16 cellular contexts compared by ENCODE assay signal in genomic region chr9:86605303-86605702, GRCh38.
DNase-seq lines count a peak whose midpoint lies in the region; ATAC-seq and TF ChIP-seq lines count a peak whose summit lies in the region.
"Had no signal": no experiment of that assay in that cellular context is flagged by ENCODE, and none has a peak within 500 bp of the region (broad histone marks: within the 10 kb centered on the region; RNA-seq: fewer than 3 reads in every experiment).

No MANE protein-coding gene starts in this region.

- TF ChIP-seq CTCF in AG10803 (conservative IDR thresholded peaks at IDR 0.05; ENCODE audit: low read length) (no peak), HEK293 (tag by site-specific recombination; IDR thresholded peaks at IDR 0.05) (no peak), endodermal cell (conservative IDR thresholded peaks at IDR 0.05) (no peak), neural progenitor cell (IDR thresholded peaks at IDR 0.05) (no peak)

- DNase-seq in AG10803 (ENCODE audit: low read depth) (peak; percentile 35), endodermal cell (no peak), neural progenitor cell (ENCODE audit: low spot score) (no peak), activated T-cell treated with anti-CD3 and anti-CD28 coated beads for 4 hours (no peak), left lobe of liver (ENCODE audit: low spot score) (no peak), NCI-H524 treated with DMSO at 0.1 percent for 48 hours (lab: John Stamatoyannopoulos, UW) (no peak)
- DNase-seq in activated T-cell treated with anti-CD3 and anti-CD28 coated beads, Interleukin-2, amount 50 U/mL, for 48 hours, result no peak
- DNase-seq: CD8-positive, alpha-beta T cell; COR-L47; DMS153; DMS79 treated with DMSO at 0.1 percent for 48 hours; GDM1; H7 had no signal

- peak overlapping the region; percentile 59 for H3K4me2 ChIP-seq in neural progenitor cell

- 80 to 94% methylated on average over 1 to 3 of the region's 3 CpGs for WGBS in endodermal cell (ENCODE audit: insufficient coverage in 1 of 2, insufficient read length in 1 of 2), 2 experiments

- no peak overlapping the region for H3K4me3 ChIP-seq in AG10803 (ENCODE audit: low read length)
- H3K4me3 ChIP-seq in HEK293 (ENCODE audit: low read depth, low read length), result no peak overlapping the region
- H3K4me3 ChIP-seq in endodermal cell (ENCODE audit: low read length), result peak overlapping the region; percentile 27
- H3K4me3 ChIP-seq in neural progenitor cell, result no peak overlapping the region

- H3K36me3 Mint-ChIP-seq in endodermal cell (ENCODE audit: low read depth) (peaks cover 3% of the 10 kb centered on the region), neural progenitor cell (no peaks in the 10 kb centered on the region)
- H3K36me3 Mint-ChIP-seq: CD14-positive monocyte; CD8-positive, alpha-beta T cell; IgD-negative memory B cell had no signal

- CTCF ChIA-PET in HEK293 (lab: Yijun Ruan, JAX), result interaction anchor here (0.9 kb wide), 1 partner anchor 32 kb away, joined by 3 read pairs; no protein-coding TSS in a partner anchor

- peaks cover 37% of the 10 kb centered on the region for H3K4me1 Mint-ChIP-seq in endodermal cell
- peaks cover 21% of the 10 kb centered on the region for H3K4me1 Mint-ChIP-seq in neural progenitor cell
- H3K4me1 Mint-ChIP-seq: CD14-positive monocyte, IgD-negative memory B cell had no signal

- H3K4me1 ChIP-seq in HEK293 (ENCODE audit: control insufficient read depth, insufficient read depth, low read length), result peaks cover 17% of the 10 kb centered on the region
- H3K4me1 ChIP-seq in endodermal cell (ENCODE audit: control insufficient read depth, insufficient read depth, low read length), result peaks cover 16% of the 10 kb centered on the region
- peaks cover 44% of the 10 kb centered on the region for H3K4me1 ChIP-seq in neural progenitor cell

- no peaks in the 10 kb centered on the region for H3K79me2 ChIP-seq in neural progenitor cell (ENCODE audit: low read depth)

- POLR2A ChIA-PET in HEK293 (lab: Yijun Ruan, JAX), result no interaction called here

- H3K27me3 ChIP-seq in endodermal cell (ENCODE audit: control insufficient read depth, insufficient read depth, low read length, poor library complexity, severe bottlenecking) (no peaks in the 10 kb centered on the region), neural progenitor cell (no peaks in the 10 kb centered on the region)

- H4K20me1 ChIP-seq in neural progenitor cell (ENCODE audit: low read depth), result no peaks in the 10 kb centered on the region

- H3K9ac ChIP-seq in endodermal cell (ENCODE audit: extremely low read depth, low read length, poor library complexity, severe bottlenecking) (no peak overlapping the region), neural progenitor cell (no peak overlapping the region)

- H3K9me3 Mint-ChIP-seq in endodermal cell (peaks cover 5% of the 10 kb centered on the region), neural progenitor cell (no peaks in the 10 kb centered on the region)
- H3K9me3 Mint-ChIP-seq: CD8-positive, alpha-beta T cell; IgD-negative memory B cell had no signal

- ATAC-seq in left lobe of liver, result no peak
- ATAC-seq: CD8-positive, alpha-beta T cell had no signal

- no peak overlapping the region for H3K27ac ChIP-seq in HEK293 (ENCODE audit: extremely low read depth, low read depth, low read length)
- no peak overlapping the region for H3K27ac ChIP-seq in endodermal cell (ENCODE audit: low read depth, low read length)
- no peak overlapping the region for H3K27ac ChIP-seq in neural progenitor cell

- no peak overlapping the region for H3K27ac Mint-ChIP-seq in endodermal cell
- peak overlapping the region; percentile 38 for H3K27ac Mint-ChIP-seq in neural progenitor cell
- H3K27ac Mint-ChIP-seq: CD14-positive monocyte; CD8-positive, alpha-beta T cell; IgD-negative memory B cell had no signal

- no peak overlapping the region for H3K4me3 Mint-ChIP-seq in endodermal cell
- no peak overlapping the region for H3K4me3 Mint-ChIP-seq in neural progenitor cell
- H3K4me3 Mint-ChIP-seq: CD14-positive monocyte; CD8-positive, alpha-beta T cell; IgD-negative memory B cell had no signal

- H3K9me3 ChIP-seq in HEK293 (ENCODE audit: control insufficient read depth, insufficient read depth, low read depth, low read length), result no peaks in the 10 kb centered on the region
- peaks cover 11% of the 10 kb centered on the region for H3K9me3 ChIP-seq in endodermal cell (ENCODE audit: control insufficient read depth, low read length)
- H3K9me3 ChIP-seq in neural progenitor cell (ENCODE audit: low read depth), result no peaks in the 10 kb centered on the region

- H3K36me3 ChIP-seq in HEK293 (ENCODE audit: control insufficient read depth in 2 of 2, insufficient read depth in 1 of 2, low read length in 2 of 2) (no peaks in the 10 kb centered on the region), endodermal cell (ENCODE audit: control insufficient read depth, insufficient read depth, low read length) (no peaks in the 10 kb centered on the region), neural progenitor cell (no peaks in the 10 kb centered on the region)

- no peak overlapping the region for H2AFZ ChIP-seq in neural progenitor cell (replicated peaks)

- H3K27me3 Mint-ChIP-seq in endodermal cell (ENCODE audit: insufficient read depth) (no peaks in the 10 kb centered on the region), neural progenitor cell (ENCODE audit: insufficient read depth, low read depth) (no peaks in the 10 kb centered on the region)

- H3F3A ChIP-seq in neural progenitor cell (ENCODE audit: low read depth), result peaks cover 16% of the 10 kb centered on the region

TF ChIP-seq in HEK293, 187 proteins besides CTCF, POLR2A, EP300 and RAD21:
- no peak for TF ChIP-seq ZNF114 (tag by site-specific recombination; IDR thresholded peaks at IDR 0.05)
- no peak for TF ChIP-seq OVOL3 (tag by site-specific recombination; IDR thresholded peaks at IDR 0.05)
- TF ChIP-seq SP7 (tag by site-specific recombination; IDR thresholded peaks at IDR 0.05), result peak; percentile 100
- no peak for TF ChIP-seq ZNF280D (tag by site-specific recombination; IDR thresholded peaks at IDR 0.05)
- TF ChIP-seq ZNF398 (tag by site-specific recombination; IDR thresholded peaks at IDR 0.05), result no peak
